ENCODE assay signal across 8 cellular contexts in the genomic region with DNA sequence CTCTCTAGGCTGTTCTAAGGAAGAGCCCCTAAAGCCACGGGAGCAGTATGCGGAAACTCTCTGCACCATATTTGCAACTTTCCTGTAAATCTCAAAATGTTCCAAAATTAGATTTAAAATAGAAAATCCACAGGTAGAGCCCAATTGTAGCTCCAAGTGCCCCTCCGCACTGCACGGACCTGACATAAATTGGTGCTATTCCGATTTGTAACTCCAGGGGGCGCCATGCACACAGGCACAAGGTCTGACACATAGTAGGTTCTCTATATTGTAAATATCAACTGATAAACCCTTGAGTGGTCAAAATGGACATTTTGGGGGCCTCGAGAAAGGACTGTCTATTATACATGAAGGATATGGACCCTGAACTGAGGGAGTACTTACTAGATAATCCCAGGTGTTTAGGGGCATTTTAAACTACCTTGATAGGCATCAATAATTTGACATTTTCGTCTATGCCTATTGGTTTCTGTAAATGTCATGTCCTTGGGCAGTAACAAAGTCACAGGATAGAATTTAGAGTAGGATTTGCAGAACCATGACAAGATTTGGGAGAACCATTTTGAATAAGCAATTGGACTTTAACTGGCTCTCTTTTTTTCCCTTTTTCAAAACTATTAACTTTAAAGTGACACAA. TPM values are rescaled to one million over a fixed set of nuclear protein-coding genes. Genes with fewer than 3 reads are reported as not detected.
DNase-seq lines count a peak whose midpoint lies in the region; ATAC-seq, FAIRE-seq and TF ChIP-seq lines count a peak whose summit lies in the region.

No MANE protein-coding gene starts in this region.

- no peak overlapping the region for H2AFZ ChIP-seq in endothelial cell of umbilical vein (ENCODE audit: low read depth, low read length)
- no peak overlapping the region for H2AFZ ChIP-seq in trophoblast cell (ENCODE audit: insufficient read depth, low read length, poor library complexity)

- no peak overlapping the region for H4K12ac ChIP-seq in trophoblast cell (ENCODE audit: low read depth, low read length)

- no peak overlapping the region for H2AK5ac ChIP-seq in trophoblast cell (ENCODE audit: low read length)

- DNase-seq in D341Med (ENCODE audit: low spot score), result peak; percentile 74
- DNase-seq in M059J (ENCODE audit: low read depth), result peak; percentile 3
- DNase-seq in activated CD8-positive, alpha-beta T cell treated with anti-CD3 and anti-CD28 coated beads for 36 hours, result peak; percentile 73
- peak; percentile 25 for DNase-seq in endothelial cell of umbilical vein (ENCODE audit: low read depth, low spot score)
- DNase-seq in trophoblast cell, result peak; percentile 14 to 51

- H3K9me3 ChIP-seq in endothelial cell of umbilical vein (replicated peaks; ENCODE audit: control insufficient read depth, insufficient read depth, low read length), result no peaks in the 10 kb centered on the region
- no peaks in the 10 kb centered on the region for H3K9me3 ChIP-seq in trophoblast cell (ENCODE audit: insufficient read depth, low read depth, low read length)

- H3K79me1 ChIP-seq in trophoblast cell (ENCODE audit: low read length), result no peaks in the 10 kb centered on the region

- H3K9me1 ChIP-seq in endothelial cell of umbilical vein (replicated peaks; ENCODE audit: control insufficient read depth, extremely low read depth, insufficient read depth, low read length), result no peaks in the 10 kb centered on the region

- H3K4me1 Mint-ChIP-seq in activated CD8-positive, alpha-beta T cell treated with anti-CD3 and anti-CD28 coated beads for 36 hours (ENCODE audit: low read depth), result no peaks in the 10 kb centered on the region

- H3K27me3 ChIP-seq in endothelial cell of umbilical vein (ENCODE audit: control insufficient read depth in 2 of 2, insufficient read depth in 2 of 2, low read length in 2 of 2) (no peaks in the 10 kb centered on the region), trophoblast cell (ENCODE audit: insufficient read depth, low read length) (no peaks in the 10 kb centered on the region)

- H3K23ac ChIP-seq in trophoblast cell (ENCODE audit: low read length), result no peak overlapping the region

- no peak overlapping the region for H4K91ac ChIP-seq in trophoblast cell (ENCODE audit: low read depth, low read length)

- H3K27me3 Mint-ChIP-seq in activated CD8-positive, alpha-beta T cell treated with anti-CD3 and anti-CD28 coated beads for 36 hours, result peaks cover 22% of the 10 kb centered on the region

- no peaks in the 10 kb centered on the region for H3K36me3 Mint-ChIP-seq in activated CD8-positive, alpha-beta T cell treated with anti-CD3 and anti-CD28 coated beads for 36 hours (ENCODE audit: low read depth)

- POLR2A ChIA-PET in activated CD8-positive, alpha-beta T cell treated with anti-CD3 and anti-CD28 coated beads for 36 hours (lab: Charles Lee), result interaction anchor here (0.8 to 1.9 kb wide), 2 partner anchors 9 to 11 kb away, joined by 3 to 6 read pairs; no protein-coding TSS in a partner anchor
- POLR2A ChIA-PET in endothelial cell of umbilical vein (lab: Charles Lee), result no interaction called here

- H2BK120ac ChIP-seq in trophoblast cell (ENCODE audit: insufficient read depth, low read length, poor library complexity), result no peak overlapping the region

- H3K9me3 Mint-ChIP-seq in activated CD8-positive, alpha-beta T cell treated with anti-CD3 and anti-CD28 coated beads for 36 hours, result no peaks in the 10 kb centered on the region

- no peak overlapping the region for H3K27ac ChIP-seq in endothelial cell of umbilical vein (ENCODE audit: insufficient read depth, low read depth, low read length)
- no peak overlapping the region for H3K27ac ChIP-seq in trophoblast cell (ENCODE audit: low read depth, low read length)

- H3K4me2 ChIP-seq in endothelial cell of umbilical vein (ENCODE audit: insufficient read depth, low read length), result no peak overlapping the region
- no peak overlapping the region for H3K4me2 ChIP-seq in trophoblast cell (ENCODE audit: low read length)

- CTCF ChIA-PET in activated CD8-positive, alpha-beta T cell treated with anti-CD3 and anti-CD28 coated beads for 36 hours (lab: Charles Lee), result interaction anchor here (0.5 to 5.4 kb wide), 40 partner anchors 9 to 577 kb away, joined by 3 to 39 read pairs (median 4); a partner anchor contains a TSS
- CTCF ChIA-PET in endothelial cell of umbilical vein (lab: Charles Lee), result interaction anchor here (0.5 to 4.0 kb wide), 48 partner anchors 9 to 1205 kb away, joined by 3 to 100 read pairs (median 4); a partner anchor contains a TSS

- peak; percentile 66 for ATAC-seq in activated CD8-positive, alpha-beta T cell treated with anti-CD3 and anti-CD28 coated beads for 36 hours
- ATAC-seq in GM18867 (IDR thresholded peaks at IDR 0.05; ENCODE audit: unreplicated experiment) (no peak), HG03045 (IDR thresholded peaks at IDR 0.05; ENCODE audit: unreplicated experiment) (no peak), HG03025 (IDR thresholded peaks at IDR 0.05; ENCODE audit: low FRiP score, unreplicated experiment) (no peak)

- intact Hi-C loops in activated CD8-positive, alpha-beta T cell treated with anti-CD3 and anti-CD28 coated beads for 36 hours (cut with micrococcal nuclease), result loop anchor here (2.0 to 5.0 kb wide), 2 partner anchors 96 to 579 kb away; a partner anchor contains a TSS
- intact Hi-C loops in endothelial cell of umbilical vein (cut with micrococcal nuclease), result loop anchor here (1.0 to 10.0 kb wide), 4 partner anchors 95 to 576 kb away; a partner anchor contains a TSS

- H4K20me1 ChIP-seq in endothelial cell of umbilical vein (replicated peaks; ENCODE audit: control insufficient read depth, extremely low read depth, insufficient read depth, low read length), result no peaks in the 10 kb centered on the region

- no TSS peak for BruUV-seq in endothelial cell of umbilical vein (replicated peaks; lab: Mats Ljungman, UMichigan)

- TF ChIP-seq POLR2A in endothelial cell of umbilical vein (IDR thresholded peaks at IDR 0.05; ENCODE audit: low read depth, low read length), result no peak

- H3K79me2 ChIP-seq in endothelial cell of umbilical vein (ENCODE audit: control insufficient read depth, insufficient read depth, low read length), result no peaks in the 10 kb centered on the region
- no peaks in the 10 kb centered on the region for H3K79me2 ChIP-seq in trophoblast cell (ENCODE audit: control insufficient read depth, insufficient read depth, low read length, poor library complexity)

- H2BK5ac ChIP-seq in trophoblast cell (ENCODE audit: low read depth, low read length, poor library complexity), result no peak overlapping the region

- H3K4me3 Mint-ChIP-seq in activated CD8-positive, alpha-beta T cell treated with anti-CD3 and anti-CD28 coated beads for 36 hours, result no peak overlapping the region

- peak; percentile 21 for FAIRE-seq in endothelial cell of umbilical vein (lab: Jason Lieb, UNC)

- TF ChIP-seq CTCF in activated CD8-positive, alpha-beta T cell treated with anti-CD3 and anti-CD28 coated beads for 36 hours (IDR thresholded peaks at IDR 0.05), result peak; percentile 99
- TF ChIP-seq CTCF in endothelial cell of umbilical vein (IDR thresholded peaks at IDR 0.05; ENCODE audit: extremely low read depth in 1 of 2, insufficient read depth in 1 of 2, low read depth in 1 of 2, low read length in 2 of 2), result peak; percentile 71 to 82

- H4K8ac ChIP-seq in trophoblast cell (ENCODE audit: low read depth, low read length), result no peak overlapping the region

- no peak overlapping the region for H3K4ac ChIP-seq in trophoblast cell (ENCODE audit: low read depth, low read length)

- H3K14ac ChIP-seq in trophoblast cell (ENCODE audit: low read length), result no peak overlapping the region

- no peak overlapping the region for H2BK12ac ChIP-seq in trophoblast cell (ENCODE audit: low read length)

- H3K4me3 ChIP-seq in endothelial cell of umbilical vein (replicated peaks in 1 of 3; ENCODE audit: insufficient read depth in 1 of 3, low read depth in 1 of 3, low read length in 3 of 3), result no peak overlapping the region
- H3K4me3 ChIP-seq in trophoblast cell (ENCODE audit: low read depth, low read length), result no peak overlapping the region

- dilution Hi-C loops in endothelial cell of umbilical vein (cut with MboI; ENCODE audit: extremely low pct_ligation_motif_present, low sequenced_read_pairs), result no loop called here

- H3K9ac ChIP-seq in endothelial cell of umbilical vein (replicated peaks; ENCODE audit: extremely low read depth, insufficient read depth, low read length) (no peak overlapping the region), trophoblast cell (ENCODE audit: low read length) (no peak overlapping the region)

- H3K4me1 ChIP-seq in endothelial cell of umbilical vein (ENCODE audit: control insufficient read depth, extremely low read depth, insufficient read depth, low read length) (no peaks in the 10 kb centered on the region), trophoblast cell (ENCODE audit: control insufficient read depth in 1 of 2, insufficient read depth in 2 of 2, low read length in 2 of 2) (no peaks in the 10 kb centered on the region)

- H3K27ac Mint-ChIP-seq in activated CD8-positive, alpha-beta T cell treated with anti-CD3 and anti-CD28 coated beads for 36 hours, result no peak overlapping the region

- H3K36me3 ChIP-seq in endothelial cell of umbilical vein (ENCODE audit: control insufficient read depth in 2 of 2, extremely low read depth in 1 of 2, insufficient read depth in 2 of 2, low read length in 2 of 2) (no peaks in the 10 kb centered on the region), trophoblast cell (ENCODE audit: control insufficient read depth in 1 of 2, insufficient read depth in 2 of 2, low read length in 2 of 2) (no peaks in the 10 kb centered on the region)

- no peak overlapping the region for H3K18ac ChIP-seq in trophoblast cell (ENCODE audit: low read length)

- whole genome bisulfite sequencing in trophoblast cell (ENCODE audit: extremely low coverage, insufficient coverage, insufficient read length), result no CpG with 5 or more reads among the region's 8 CpGs

TF ChIP-seq in endothelial cell of umbilical vein, 7 proteins besides CTCF, POLR2A, EP300 and RAD21 (continues in another document):
- TF ChIP-seq POLR2AphosphoS5 (IDR thresholded peaks at IDR 0.05; ENCODE audit: insufficient read depth, low read depth, low read length), result no peak
- no peak for TF ChIP-seq EZH2 (IDR thresholded peaks at IDR 0.05; ENCODE audit: borderline replicate concordance, low read depth, low read length, severe bottlenecking)
- TF ChIP-seq FOS (IDR thresholded peaks at IDR 0.05; ENCODE audit: borderline replicate concordance, insufficient read depth, low read length), result no peak

RNA-seq across cellular contexts. Expression of a gene that starts 36.6 kb away (rescaled TPM):
- total RNA-seq in M059J (2014; rRNA removed; shearing (Covaris generic)), result 0.39 and 0.49 TPM in 2 replicates
- under 1 TPM in 1 of 2 experiments, not detected in 1; 0.07 TPM for total RNA-seq in activated CD8-positive, alpha-beta T cell treated with anti-CD3 and anti-CD28 coated beads for 36 hours
- total RNA-seq in endothelial cell of umbilical vein, result not detected in 2 replicates
- polyA plus RNA-seq in endothelial cell of umbilical vein, result not detected in 2 replicates
- polyA plus RNA-seq in endothelial cell of umbilical vein (2011; cell fraction: cytosol; rRNA removed), result not detected in 2 replicates
- polyA plus RNA-seq in endothelial cell of umbilical vein (2011; cell fraction: nucleus; rRNA removed), result not detected in 2 replicates
- not detected in 2 replicates for polyA plus RNA-seq in endothelial cell of umbilical vein (2012)
- not detected in 2 replicates for polyA minus RNA-seq in endothelial cell of umbilical vein
- not detected for polyA minus RNA-seq in endothelial cell of umbilical vein (2011; cell fraction: cytosol; rRNA and poly(A)+ RNA removed)
- polyA minus RNA-seq in endothelial cell of umbilical vein (2011; cell fraction: nucleus; rRNA and poly(A)+ RNA removed), result not detected in 2 replicates
- 1.7 and 1.8 TPM in 2 replicates for polyA plus RNA-seq in trophoblast cell (2013)

Comparison
In these comparisons a context has a peak if more than half of its experiments do, and no peak if none do; other contexts are left out.
1. DNase-seq: peak in every context shown above with its lines; median percentile 74 in D341Med; 73 in activated CD8-positive, alpha-beta T cell treated with anti-CD3 and anti-CD28 coated beads for 36 hours; 32 in trophoblast cell; 25 in endothelial cell of umbilical vein; 3 in M059J.